In genomic region chr2:181197140-181197760, GRCh38 we compare ENCODE assay signal across 21 cellular contexts.
DNase-seq lines count a peak whose midpoint lies in the region; ATAC-seq and TF ChIP-seq lines count a peak whose summit lies in the region.
"Had no signal": no experiment of that assay in that cellular context is flagged by ENCODE, and none has a peak within 500 bp of the region (broad histone marks: within the 10 kb centered on the region; RNA-seq: fewer than 3 reads in every experiment).

No MANE protein-coding gene starts in this region.

- TF ChIP-seq RAD21 in HCT116 (IDR thresholded peaks at IDR 0.05; ENCODE audit: low read depth): no peak

- no peaks in the 10 kb centered on the region for H3K79me2 ChIP-seq in HCT116 (ENCODE audit: insufficient read depth, low read length)

- H3K9me2 ChIP-seq in HCT116 (ENCODE audit: insufficient read depth): no peaks in the 10 kb centered on the region

- RAD21 ChIA-PET in HCT116 (lab: Charles Lee; ENCODE audit: low non-redundant PET in 1 of 2, low total read pairs in 2 of 2, uncharacterized antibody in 2 of 2, unreplicated experiment in 2 of 2): no interaction called here

- H2AFZ ChIP-seq in HCT116 (ENCODE audit: low read depth, low read length, poor library complexity, severe bottlenecking): peak overlapping the region; percentile 28

- no peaks in the 10 kb centered on the region for H3K36me3 ChIP-seq in HCT116 (ENCODE audit: control insufficient read depth in 1 of 2, insufficient read depth in 2 of 2, low read length in 2 of 2)
- H3K36me3 ChIP-seq: neutrophil, upper lobe of right lung, WERI-Rb-1 had no signal

- H3K27me3 Mint-ChIP-seq in activated CD4-positive, alpha-beta T cell treated with anti-CD3 and anti-CD28 coated beads, Interleukin-2, amount 10 ng/mL, durations not matched to agents 24 days and 14 days: no peaks in the 10 kb centered on the region
- no peaks in the 10 kb centered on the region for H3K27me3 Mint-ChIP-seq in naive thymus-derived CD8-positive, alpha-beta T cell

- CTCF ChIA-PET in HCT116 (lab: Charles Lee): no interaction called here

- H3K27me3 ChIP-seq in HCT116 (ENCODE audit: insufficient read depth, low read length): no peaks in the 10 kb centered on the region
- H3K27me3 ChIP-seq: neutrophil, upper lobe of right lung had no signal

- no peak for TF ChIP-seq POLR2A in HCT116 (IDR thresholded peaks at IDR 0.05; ENCODE audit: borderline replicate concordance, extremely low read depth, insufficient read depth, insufficient read length)

- no TSS peak for BruUV-seq in HCT116 (replicated peaks; lab: Mats Ljungman, UMichigan)

- intact Hi-C loops in activated CD4-positive, alpha-beta T cell treated with anti-CD3 and anti-CD28 coated beads, Interleukin-2, amount 10 ng/mL, durations not matched to agents 24 days and 14 days (cut with micrococcal nuclease): loop anchor here (1.0 to 2.0 kb wide), 3 partner anchors 19 to 72 kb away; no protein-coding TSS in a partner anchor
- intact Hi-C loops in HCT116 (cut with micrococcal nuclease): no loop called here

- no peak for ATAC-seq in HCT116
- ATAC-seq in activated naive CD4-positive, alpha-beta T cell treated with anti-CD3 and anti-CD28 coated beads, Interleukin-2, amount 50 U/mL, for 72 hours: peak; percentile 49 to 77
- no peak for ATAC-seq in naive thymus-derived CD8-positive, alpha-beta T cell
- ATAC-seq: left colon, upper lobe of right lung had no signal

- peaks cover 45% of the 10 kb centered on the region for H3K4me1 Mint-ChIP-seq in activated CD4-positive, alpha-beta T cell treated with anti-CD3 and anti-CD28 coated beads, Interleukin-2, amount 10 ng/mL, durations not matched to agents 24 days and 14 days
- H3K4me1 Mint-ChIP-seq in naive thymus-derived CD8-positive, alpha-beta T cell: peaks cover 27 to 54% (median 49%) of the 10 kb centered on the region in 4 donors
- H3K4me1 Mint-ChIP-seq: CD14-positive monocyte, endodermal cell had no signal

- H3K36me3 Mint-ChIP-seq in activated CD4-positive, alpha-beta T cell treated with anti-CD3 and anti-CD28 coated beads, Interleukin-2, amount 10 ng/mL, durations not matched to agents 24 days and 14 days (ENCODE audit: low read depth): peaks cover 57% of the 10 kb centered on the region
- peaks cover 20 to 52% of the 10 kb centered on the region in 2 donors for H3K36me3 Mint-ChIP-seq in activated naive CD4-positive, alpha-beta T cell treated with anti-CD3 and anti-CD28 coated beads, Interleukin-2, amount 50 U/mL, for 72 hours
- peaks cover 0 to 45% (median 25%) of the 10 kb centered on the region in 3 donors for H3K36me3 Mint-ChIP-seq in naive thymus-derived CD8-positive, alpha-beta T cell
- H3K36me3 Mint-ChIP-seq: CD14-positive monocyte had no signal

- H3K9ac ChIP-seq in HCT116 (ENCODE audit: low read length): no peak overlapping the region

- peaks cover 45% of the 10 kb centered on the region for H3K9me3 Mint-ChIP-seq in activated CD4-positive, alpha-beta T cell treated with anti-CD3 and anti-CD28 coated beads, Interleukin-2, amount 10 ng/mL, durations not matched to agents 24 days and 14 days
- H3K9me3 Mint-ChIP-seq in activated naive CD4-positive, alpha-beta T cell treated with anti-CD3 and anti-CD28 coated beads, Interleukin-2, amount 50 U/mL, for 72 hours: peaks cover 17 to 23% of the 10 kb centered on the region in 2 donors
- H3K9me3 Mint-ChIP-seq in naive thymus-derived CD8-positive, alpha-beta T cell: peaks cover 0 to 23% (median 11%) of the 10 kb centered on the region in 9 donors
- H3K9me3 Mint-ChIP-seq: endodermal cell had no signal

- H3K27ac Mint-ChIP-seq in activated CD4-positive, alpha-beta T cell treated with anti-CD3 and anti-CD28 coated beads, Interleukin-2, amount 10 ng/mL, durations not matched to agents 24 days and 14 days: peak overlapping the region; percentile 88
- peak overlapping the region; percentile 25 to 50 for H3K27ac Mint-ChIP-seq in activated naive CD4-positive, alpha-beta T cell treated with anti-CD3 and anti-CD28 coated beads, Interleukin-2, amount 50 U/mL, for 72 hours
- peak overlapping the region; percentile 11 to 95 (median 79) for H3K27ac Mint-ChIP-seq in naive thymus-derived CD8-positive, alpha-beta T cell
- H3K27ac Mint-ChIP-seq: endodermal cell had no signal

- H3K4me2 ChIP-seq in HCT116 (ENCODE audit: low read length): no peak overlapping the region

- H3K27ac ChIP-seq in HCT116 (ENCODE audit: low read depth, low read length): no peak overlapping the region
- H3K27ac ChIP-seq: neutrophil, RWPE1, upper lobe of right lung, WERI-Rb-1 had no signal

- peak; percentile 57 for DNase-seq in activated CD4-positive, alpha-beta T cell treated with anti-CD3 and anti-CD28 coated beads, Interleukin-2, amount 10 ng/mL, durations not matched to agents 24 days and 14 days
- DNase-seq in activated CD4-positive, alpha-beta T cell treated with anti-CD3 and anti-CD28 coated beads for 1 hour: no peak
- DNase-seq in HCT116 (ENCODE audit: low read depth, low spot score): no peak
- no peak for DNase-seq in activated naive CD4-positive, alpha-beta T cell treated with anti-CD3 and anti-CD28 coated beads, Interleukin-2, amount 50 U/mL, for 72 hours (ENCODE audit: low spot score in 2 of 2)
- no peak for DNase-seq in naive thymus-derived CD8-positive, alpha-beta T cell
- DNase-seq in cortex of kidney (lab: John Stamatoyannopoulos, UW): no peak
- DNase-seq in NCI-H1436 treated with DMSO at 0.1 percent for 48 hours (lab: John Stamatoyannopoulos, UW): no peak
- no peak for DNase-seq in kidney tubule cell (ENCODE audit: low spot score)
- DNase-seq: activated CD8-positive, alpha-beta memory T cell treated with anti-CD3 and anti-CD28 coated beads, Interleukin-2, amount 50 U/mL, for 4 hours; anterior cingulate cortex; EL; endodermal cell; left colon; MM.1S; NCI-H1694 treated with DMSO at 0.1 percent for 48 hours; retina; upper lobe of right lung; WERI-Rb-1 had no signal

- no peaks in the 10 kb centered on the region for H4K20me1 ChIP-seq in HCT116 (ENCODE audit: insufficient read depth)

- no peak for TF ChIP-seq CTCF in HCT116 (IDR thresholded peaks at IDR 0.05 in 2 of 3, conservative IDR thresholded peaks at IDR 0.05 in 1 of 3; ENCODE audit: borderline replicate concordance in 1 of 3, insufficient read depth in 1 of 3, low read depth in 2 of 3, low read length in 2 of 3)

- H3K4me3 ChIP-seq in HCT116 (replicated peaks in 1 of 2; ENCODE audit: low read depth in 1 of 2, low read length in 2 of 2): no peak overlapping the region
- H3K4me3 ChIP-seq: upper lobe of right lung had no signal

- H3K4me1 ChIP-seq in HCT116 (ENCODE audit: control insufficient read depth in 1 of 2, insufficient read depth in 2 of 2, low read length in 2 of 2): no peaks in the 10 kb centered on the region
- H3K4me1 ChIP-seq: upper lobe of right lung had no signal

- POLR2A ChIA-PET in HCT116 (lab: Charles Lee): no interaction called here
- POLR2A ChIA-PET in naive thymus-derived CD8-positive, alpha-beta T cell (lab: Charles Lee): interaction anchor here (0.9 to 1.5 kb wide), 2 partner anchors 12 to 260 kb away, joined by 3 to 7 read pairs; partner anchors contain the start of gene ITGA4

- H3K4me3 Mint-ChIP-seq in activated CD4-positive, alpha-beta T cell treated with anti-CD3 and anti-CD28 coated beads, Interleukin-2, amount 10 ng/mL, durations not matched to agents 24 days and 14 days: peak overlapping the region; percentile 48
- peak overlapping the region in 6 of 10 donors; percentile 8 to 66 (median 52) for H3K4me3 Mint-ChIP-seq in naive thymus-derived CD8-positive, alpha-beta T cell
- H3K4me3 Mint-ChIP-seq: CD14-positive monocyte, endodermal cell had no signal

- H3K9me3 ChIP-seq in HCT116 (ENCODE audit: control insufficient read depth in 1 of 2, insufficient read depth in 1 of 2, low read depth in 1 of 2, low read length in 2 of 2): no peaks in the 10 kb centered on the region
- H3K9me3 ChIP-seq: neutrophil, upper lobe of right lung had no signal

TF ChIP-seq in HCT116, 20 proteins besides CTCF, POLR2A, EP300 and RAD21:
- TF ChIP-seq POLR2AphosphoS5 (IDR thresholded peaks at IDR 0.05; ENCODE audit: low read depth, low read length) (no peak), ZNF274 (IDR thresholded peaks at IDR 0.05; ENCODE audit: low read depth, low read length) (no peak), ZFX (IDR thresholded peaks at IDR 0.05) (no peak), TCF7L2 (IDR thresholded peaks at IDR 0.05; ENCODE audit: borderline replicate concordance, extremely low read depth, insufficient read depth, insufficient read length) (no peak), SRF (IDR thresholded peaks at IDR 0.05; ENCODE audit: low read depth) (no peak), SP1 (IDR thresholded peaks at IDR 0.05; ENCODE audit: low read depth) (no peak), ZBTB33 (IDR thresholded peaks at IDR 0.05; ENCODE audit: extremely low read depth, insufficient replicate concordance, low read length) (no peak), JUND (IDR thresholded peaks at IDR 0.05) (no peak), CEBPB (IDR thresholded peaks at IDR 0.05; ENCODE audit: low read depth) (no peak)
TF ChIP-seq in HCT116: peak in this region for 0.

Comparison
In these comparisons a context has a peak if more than half of its experiments do, and no peak if none do; other contexts are left out.
1. H3K27ac Mint-ChIP-seq: peak in every context shown above with its lines; median percentile 88 in activated CD4-positive, alpha-beta T cell treated with anti-CD3 and anti-CD28 coated beads, Interleukin-2, amount 10 ng/mL, durations not matched to agents 24 days and 14 days; 79 in naive thymus-derived CD8-positive, alpha-beta T cell; 38 in activated naive CD4-positive, alpha-beta T cell treated with anti-CD3 and anti-CD28 coated beads, Interleukin-2, amount 50 U/mL, for 72 hours.
2. ATAC-seq: peak in activated naive CD4-positive, alpha-beta T cell treated with anti-CD3 and anti-CD28 coated beads, Interleukin-2, amount 50 U/mL, for 72 hours (2 of 2); none in HCT116 (single experiment) and naive thymus-derived CD8-positive, alpha-beta T cell (0 of 2).